ENCODE assay signal across 19 cellular contexts in the genomic region with DNA sequence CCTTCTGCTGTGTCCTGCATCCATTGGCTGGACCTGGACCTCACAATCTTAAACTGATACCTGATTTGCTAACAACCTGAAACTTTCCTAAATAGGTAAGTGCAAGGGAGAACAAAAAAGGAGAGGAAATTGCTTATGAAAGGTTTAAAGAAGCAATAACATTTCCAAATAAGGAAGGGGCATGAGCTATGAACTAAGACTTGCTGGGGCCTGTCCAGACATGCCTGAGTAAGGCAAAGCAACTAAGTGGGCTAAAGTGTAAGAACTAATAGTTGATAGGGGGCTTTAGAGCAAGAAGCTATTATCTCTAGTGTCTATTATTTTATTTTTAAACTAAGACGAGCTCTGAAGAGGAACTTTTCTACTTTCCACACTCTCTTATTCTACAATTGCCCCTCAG.
"Had no signal": no experiment of that assay in that cellular context is flagged by ENCODE, and none has a peak within 500 bp of the region (broad histone marks: within the 10 kb centered on the region; RNA-seq: fewer than 3 reads in every experiment).

No MANE protein-coding gene starts in this region.

- H3K27me3 Mint-ChIP-seq: stimulated activated memory B cell treated with anti-CD40 and anti-IgM and Interleukin-4, amounts not matched to agents 10 μg/mL and 1 μg/mL and 100 μg/mL, for 72 hours had no signal

- H3K9me3 ChIP-seq: neutrophil had no signal

- H3K79me2 ChIP-seq: parathyroid adenoma had no signal

- H3K27ac ChIP-seq: ascending aorta, cardiac muscle cell, esophagus squamous epithelium, neutrophil, parathyroid adenoma, sigmoid colon, spleen, thoracic aorta, upper lobe of right lung had no signal

- H3K4me3 Mint-ChIP-seq: activated naive CD8-positive, alpha-beta T cell treated with anti-CD3 and anti-CD28 coated beads, Interleukin-2, amount 50 U/mL, for 24 hours; stimulated activated memory B cell treated with anti-CD40 and anti-IgM and Interleukin-4, amounts not matched to agents 10 μg/mL and 1 μg/mL and 100 μg/mL, for 72 hours had no signal

- H2AFZ ChIP-seq: parathyroid adenoma had no signal

- H3K27ac Mint-ChIP-seq: activated naive CD8-positive, alpha-beta T cell treated with anti-CD3 and anti-CD28 coated beads, Interleukin-2, amount 50 U/mL, for 24 hours; stimulated activated memory B cell treated with anti-CD40 and anti-IgM and Interleukin-4, amounts not matched to agents 10 μg/mL and 1 μg/mL and 100 μg/mL, for 72 hours had no signal

- H3K4me1 ChIP-seq: parathyroid adenoma had no signal

- H3K36me3 ChIP-seq: ascending aorta, cardiac muscle cell, esophagus squamous epithelium, neutrophil, sigmoid colon, spleen, thoracic aorta, upper lobe of right lung had no signal

- DNase-seq: activated CD4-positive, CD25-positive, alpha-beta regulatory T cell; activated naive CD8-positive, alpha-beta T cell treated with anti-CD3 and anti-CD28 coated beads, Interleukin-2, amount 50 U/mL, for 24 hours; dermis blood vessel endothelial cell; effector memory CD4-positive, alpha-beta T cell; esophagus squamous epithelium; left cardiac atrium; mesendoderm; naive thymus-derived CD8-positive, alpha-beta T cell; sigmoid colon; spleen; stimulated activated CD4-positive, alpha-beta T cell treated with anti-CD3 and anti-CD28 coated beads, Interleukin-4, amount 100 ng/mL, for 4 hours; T1000; upper lobe of right lung had no signal

- H3K4me3 ChIP-seq: ascending aorta, cardiac muscle cell, esophagus squamous epithelium, sigmoid colon, spleen, thoracic aorta, upper lobe of right lung had no signal

- ATAC-seq: activated naive CD8-positive, alpha-beta T cell treated with anti-CD3 and anti-CD28 coated beads, Interleukin-2, amount 50 U/mL, for 24 hours; left cardiac atrium; naive thymus-derived CD8-positive, alpha-beta T cell; stimulated activated memory B cell treated with anti-CD40 and anti-IgM and Interleukin-4, amounts not matched to agents 10 μg/mL and 1 μg/mL and 100 μg/mL, for 72 hours; upper lobe of right lung had no signal
